ENCODE assay signal across 8 cellular contexts in the genomic region with DNA sequence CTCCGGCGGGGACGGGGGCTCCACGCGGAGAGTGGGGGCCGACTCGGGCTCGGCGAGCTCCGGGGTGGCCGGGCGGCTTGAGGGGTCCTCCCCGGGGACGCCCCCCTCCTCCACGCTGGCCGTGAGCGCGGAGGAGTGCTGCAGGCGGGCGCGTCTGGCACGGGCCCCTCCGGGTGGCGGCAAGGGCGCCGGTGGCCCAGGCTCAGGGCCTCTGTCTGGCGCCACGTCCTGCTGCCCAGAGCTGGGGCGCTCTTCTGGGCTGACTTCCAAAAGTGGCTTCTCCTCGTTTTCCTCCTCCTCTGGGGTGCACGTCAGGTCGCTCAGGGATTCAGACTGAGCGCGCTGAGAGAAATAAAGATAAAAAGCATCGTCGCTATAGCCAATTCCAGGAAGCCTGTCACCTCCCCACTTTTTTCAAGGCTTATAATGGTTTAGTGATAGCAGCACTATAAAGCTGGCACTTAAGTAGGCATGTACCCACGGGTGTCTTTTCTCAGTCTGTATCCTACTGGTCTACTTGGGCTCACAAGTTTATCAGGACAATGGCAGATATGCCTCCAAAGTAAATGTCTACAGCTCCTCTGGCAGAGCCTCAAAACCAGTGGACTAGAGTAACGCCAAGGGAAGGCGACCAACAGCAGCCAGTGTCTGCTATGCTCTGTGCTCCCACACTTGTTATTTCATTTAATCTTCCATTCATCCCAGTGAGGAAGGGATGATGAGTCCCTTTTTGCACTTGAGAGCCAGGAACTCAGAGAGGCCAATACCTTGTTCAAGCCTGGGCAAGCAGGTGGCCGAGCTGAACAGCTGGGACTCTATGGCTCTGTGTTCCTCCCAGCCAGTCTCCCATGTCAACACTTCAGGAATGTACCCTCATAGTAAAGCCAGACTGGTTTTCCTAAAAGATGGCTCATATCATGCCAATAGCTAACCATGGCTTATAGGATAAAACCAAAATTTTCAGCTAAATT.
DNase-seq lines count a peak whose midpoint lies in the region; ATAC-seq, FAIRE-seq and TF ChIP-seq lines count a peak whose summit lies in the region.

No MANE protein-coding gene starts in this region.

- peak overlapping the region; percentile 79 to 91 for H3K27ac ChIP-seq in left lung
- H3K27ac ChIP-seq in spleen, result peak overlapping the region; percentile 68 to 92 (median 90)

- H3K4me3 ChIP-seq in NT2/D1 (ENCODE audit: insufficient read length, low read depth), result peak overlapping the region; percentile 34
- H3K4me3 ChIP-seq in left lung, result peak overlapping the region; percentile 21 to 54
- H3K4me3 ChIP-seq in spleen, result peak overlapping the region; percentile 27 to 70 (median 40)

- H3K9me3 ChIP-seq in NT2/D1 (ENCODE audit: insufficient read depth, low read length) (peaks cover 11% of the 10 kb centered on the region; the same call in 1 of the 2 replicates), left lung (no peaks in the 10 kb centered on the region), spleen (peaks cover 0 to 7% (median 0%) of the 10 kb centered on the region in 8 donors)

- peak overlapping the region; percentile 68 for H3K9ac ChIP-seq in NT2/D1 (ENCODE audit: insufficient read length, low read depth)

- intact Hi-C loops in left lung (cut with DNase I) (no loop called here), spleen (cut with DNase I; ENCODE audit: low total_unique reads) (no loop called here)

- H3K36me3 ChIP-seq in NT2/D1 (ENCODE audit: insufficient read depth, insufficient read length, low read length) (no peaks in the 10 kb centered on the region), left lung (no peaks in the 10 kb centered on the region), spleen (no peaks in the 10 kb centered on the region)

- peaks cover 41% of the 10 kb centered on the region for H3K27me3 ChIP-seq in NT2/D1 (ENCODE audit: insufficient read depth, insufficient read length)
- H3K27me3 ChIP-seq in left lung, result peaks cover 5 to 22% of the 10 kb centered on the region in 2 donors
- peaks cover 0 to 21% (median 13%) of the 10 kb centered on the region in 7 donors for H3K27me3 ChIP-seq in spleen (replicated peaks in 1 of 7)

- ATAC-seq in left lung (peak; percentile 29), GM18517 (IDR thresholded peaks at IDR 0.05; ENCODE audit: unreplicated experiment) (no peak)

- TF ChIP-seq CTCF in left lung (IDR thresholded peaks at IDR 0.05) (no peak), spleen (IDR thresholded peaks at IDR 0.05 in 8 of 11, conservative IDR thresholded peaks at IDR 0.05 in 3 of 11) (no peak), GM20000 (IDR thresholded peaks at IDR 0.05; ENCODE audit: extremely low read depth, missing control alignments) (no peak)

- TF ChIP-seq POLR2A in spleen (IDR thresholded peaks at IDR 0.05), result no peak

- WGBS in spleen, 5 donors, result 42 to 57% (median 50%) methylated on average over 31 to 40 of the region's 40 CpGs

- DNase-seq in NT2/D1 (ENCODE audit: low read depth, low spot score) (no peak), cerebellar cortex (ENCODE audit: low spot score) (peak; percentile 23), left lung (peak in 1 of 2 donors; percentile 82), spleen (peak; percentile 80), A172 (ENCODE audit: low spot score) (no peak), GM20000 (ENCODE audit: low spot score) (no peak), urothelium cell line (ENCODE audit: low spot score) (no peak)

- no peak for FAIRE-seq in urothelium cell line (lab: Jason Lieb, UNC)

- H3K4me1 ChIP-seq in NT2/D1 (ENCODE audit: insufficient read depth, insufficient read length), result peaks cover 5% of the 10 kb centered on the region
- peaks cover 4 to 64% of the 10 kb centered on the region in 2 donors for H3K4me1 ChIP-seq in left lung
- peaks cover 0 to 75% (median 23%) of the 10 kb centered on the region in 6 donors for H3K4me1 ChIP-seq in spleen

Comparison
In these comparisons a context has a peak if more than half of its experiments do, and no peak if none do; other contexts are left out.
1. DNase-seq: peak in cerebellar cortex (single experiment) and spleen (single experiment); none in NT2/D1 (single experiment), A172 (single experiment), GM20000 (single experiment) and urothelium cell line (single experiment).
2. Peak in every context shown above with its lines, with median percentiles within 50 percentile points of each other: H3K4me3 ChIP-seq.